Comparison of ENCODE assay signal across 7 cellular contexts in the genomic region with DNA sequence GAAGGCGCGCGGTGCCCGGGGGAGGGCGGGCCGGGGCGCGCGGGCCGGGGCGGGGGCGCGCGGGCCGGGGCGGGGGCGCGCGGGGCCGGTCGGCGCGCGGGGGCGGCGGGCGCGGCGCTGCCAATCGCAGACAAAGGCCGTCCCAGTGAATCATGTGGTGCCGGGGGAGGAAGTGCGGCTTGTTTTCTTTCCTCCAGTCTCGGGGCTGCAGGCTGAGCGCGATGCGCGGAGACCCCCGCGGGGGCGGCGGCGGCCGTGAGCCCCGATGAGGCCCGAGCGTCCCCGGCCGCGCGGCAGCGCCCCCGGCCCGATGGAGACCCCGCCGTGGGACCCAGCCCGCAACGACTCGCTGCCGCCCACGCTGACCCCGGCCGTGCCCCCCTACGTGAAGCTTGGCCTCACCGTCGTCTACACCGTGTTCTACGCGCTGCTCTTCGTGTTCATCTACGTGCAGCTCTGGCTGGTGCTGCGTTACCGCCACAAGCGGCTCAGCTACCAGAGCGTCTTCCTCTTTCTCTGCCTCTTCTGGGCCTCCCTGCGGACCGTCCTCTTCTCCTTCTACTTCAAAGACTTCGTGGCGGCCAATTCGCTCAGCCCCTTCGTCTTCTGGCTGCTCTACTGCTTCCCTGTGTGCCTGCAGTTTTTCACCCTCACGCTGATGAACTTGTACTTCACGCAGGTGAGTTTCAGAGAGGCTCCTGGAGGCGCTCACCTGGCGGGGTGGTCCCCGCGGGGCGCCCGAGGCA. TPM values are rescaled to one million over a fixed set of nuclear protein-coding genes. Genes with fewer than 3 reads are reported as not detected.
A peak's percentile ranks its signal among the peaks of the same experiment; 100 is the strongest.
DNase-seq lines count a peak whose midpoint lies in the region; ATAC-seq and TF ChIP-seq lines count a peak whose summit lies in the region.

A gene with protein sequence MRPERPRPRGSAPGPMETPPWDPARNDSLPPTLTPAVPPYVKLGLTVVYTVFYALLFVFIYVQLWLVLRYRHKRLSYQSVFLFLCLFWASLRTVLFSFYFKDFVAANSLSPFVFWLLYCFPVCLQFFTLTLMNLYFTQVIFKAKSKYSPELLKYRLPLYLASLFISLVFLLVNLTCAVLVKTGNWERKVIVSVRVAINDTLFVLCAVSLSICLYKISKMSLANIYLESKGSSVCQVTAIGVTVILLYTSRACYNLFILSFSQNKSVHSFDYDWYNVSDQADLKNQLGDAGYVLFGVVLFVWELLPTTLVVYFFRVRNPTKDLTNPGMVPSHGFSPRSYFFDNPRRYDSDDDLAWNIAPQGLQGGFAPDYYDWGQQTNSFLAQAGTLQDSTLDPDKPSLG (plus strand): TSS at position 182 of the 746 bp plus-strand sequence. CDS start 84 bp downstream, at position 266.

- H3K4me3 ChIP-seq in HEK293 (ENCODE audit: low read depth, low read length) (peak within 1 kb of the TSS; percentile 79), NB4 (ENCODE audit: low read depth, low read length) (peak within 1 kb of the TSS; percentile 47)

- H3K36me3 ChIP-seq in HEK293 (ENCODE audit: control insufficient read depth in 2 of 2, insufficient read depth in 1 of 2, low read length in 2 of 2) = peaks cover 6 to 9% of the 10 kb centered on the region in 2 experiments; a peak in 2 of 3 replicates

- H3K27ac ChIP-seq in HEK293 (ENCODE audit: extremely low read depth, low read depth, low read length) (peak within 1 kb of the TSS; percentile 55; the same call in 1 of the 2 replicates), cingulate gyrus (ENCODE audit: low read depth, low read length) (peak within 1 kb of the TSS; percentile 39)

- peak; percentile 95 for DNase-seq in GM13977 (ENCODE audit: low spot score)
- peak; percentile 83 for DNase-seq in NB4 (ENCODE audit: low read depth)
- DNase-seq in activated CD4-positive, CD25-positive, alpha-beta regulatory T cell treated with anti-CD3 and anti-CD28 coated beads, Interleukin-2, amount 50 U/mL, for 72 hours = peak; percentile 56
- peak; percentile 57 for DNase-seq in left lobe of liver (ENCODE audit: low spot score)
- peak; percentile 64 for DNase-seq in stimulated activated CD4-positive, alpha-beta T cell treated with anti-CD3 and anti-CD28 coated beads, Interleukin-4, amount 100 ng/mL, for 1 hour

- TF ChIP-seq POLR2A in NB4 (IDR thresholded peaks at IDR 0.05; ENCODE audit: extremely low read depth, insufficient read length) = no peak

- no peak for TF ChIP-seq CTCF in GM13977 (IDR thresholded peaks at IDR 0.05; ENCODE audit: extremely low read depth, insufficient read depth, missing control alignments)
- peak; percentile 12; the same call in 1 of the 2 replicates for TF ChIP-seq CTCF in HEK293 (tag by site-specific recombination; IDR thresholded peaks at IDR 0.05)
- no peak for TF ChIP-seq CTCF in NB4 (IDR thresholded peaks at IDR 0.05; ENCODE audit: low read depth, low read length)

- H3K4me1 ChIP-seq in HEK293 (ENCODE audit: control insufficient read depth, insufficient read depth, low read length) = peaks cover 5% of the 10 kb centered on the region

- no peaks in the 10 kb centered on the region for H3K9me3 ChIP-seq in HEK293 (ENCODE audit: control insufficient read depth, insufficient read depth, low read depth, low read length)

- POLR2A ChIA-PET in HEK293 (lab: Yijun Ruan, JAX) = interaction anchor here (1.1 kb wide), 1 partner anchor 139 kb away, joined by 3 read pairs; the partner anchor contains the start of gene ERO1B

- in situ Hi-C loops in GM13977 (cut with MboI; ENCODE audit: low pct_unique_long_range_greater_than_20kb, low sequenced_read_pairs, unreplicated experiment) = no loop called here

- ATAC-seq in left lobe of liver = peak; percentile 73

- CTCF ChIA-PET in HEK293 (lab: Yijun Ruan, JAX) = interaction anchor here (0.5 kb wide), 1 partner anchor 17 kb away, joined by 3 read pairs; no protein-coding TSS in a partner anchor

TF ChIP-seq in HEK293, 187 proteins besides CTCF, POLR2A, EP300 and RAD21 (continues in another document):
- TF ChIP-seq ZNF521 (tag by site-specific recombination; IDR thresholded peaks at IDR 0.05) (no peak), GLIS1 (tag by site-specific recombination; IDR thresholded peaks at IDR 0.05) (peak; percentile 14; the same call in 1 of the 2 replicates), ZNF274 (IDR thresholded peaks at IDR 0.05; ENCODE audit: low read length) (no peak), ZNF274 (tag by site-specific recombination; IDR thresholded peaks at IDR 0.05; ENCODE audit: borderline replicate concordance) (no peak), ZIC2 (tag by site-specific recombination; IDR thresholded peaks at IDR 0.05) (peak; percentile 51), EGR2 (tag by site-specific recombination; IDR thresholded peaks at IDR 0.05; ENCODE audit: low read depth) (peak; percentile 57; the same call in 1 of the 2 replicates), OSR2 (tag by site-specific recombination; IDR thresholded peaks at IDR 0.05) (no peak), ZNF677 (tag by site-specific recombination; IDR thresholded peaks at IDR 0.05) (peak; percentile 77), YY1 (tag by site-specific recombination; IDR thresholded peaks at IDR 0.05) (0 out of 2 replicates have a peak, but pooled peaks have one; percentile 17), ZNF214 (tag by site-specific recombination; IDR thresholded peaks at IDR 0.05; ENCODE audit: borderline replicate concordance) (no peak), ZNF501 (tag by site-specific recombination; IDR thresholded peaks at IDR 0.05) (peak; percentile 48; the same call in 1 of the 2 replicates)
- TF ChIP-seq, protein P1, sequence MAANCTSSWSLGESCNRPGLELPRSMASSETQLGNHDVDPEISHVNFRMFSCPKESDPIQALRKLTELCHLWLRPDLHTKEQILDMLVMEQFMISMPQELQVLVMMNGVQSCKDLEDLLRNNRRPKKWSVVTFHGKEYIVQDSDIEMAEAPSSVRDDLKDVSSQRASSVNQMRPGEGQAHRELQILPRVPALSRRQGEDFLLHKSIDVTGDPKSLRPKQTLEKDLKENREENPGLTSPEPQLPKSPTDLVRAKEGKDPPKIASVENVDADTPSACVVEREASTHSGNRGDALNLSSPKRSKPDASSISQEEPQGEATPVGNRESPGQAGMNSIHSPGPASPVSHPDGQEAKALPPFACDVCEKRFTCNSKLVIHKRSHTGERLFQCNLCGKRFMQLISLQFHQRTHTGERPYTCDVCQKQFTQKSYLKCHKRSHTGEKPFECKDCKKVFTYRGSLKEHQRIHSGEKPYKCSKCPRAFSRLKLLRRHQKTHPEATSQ (tag by site-specific recombination; IDR thresholded peaks at IDR 0.05) = peak; percentile 40; the same call in 1 of the 2 replicates
- TF ChIP-seq, protein P2, sequence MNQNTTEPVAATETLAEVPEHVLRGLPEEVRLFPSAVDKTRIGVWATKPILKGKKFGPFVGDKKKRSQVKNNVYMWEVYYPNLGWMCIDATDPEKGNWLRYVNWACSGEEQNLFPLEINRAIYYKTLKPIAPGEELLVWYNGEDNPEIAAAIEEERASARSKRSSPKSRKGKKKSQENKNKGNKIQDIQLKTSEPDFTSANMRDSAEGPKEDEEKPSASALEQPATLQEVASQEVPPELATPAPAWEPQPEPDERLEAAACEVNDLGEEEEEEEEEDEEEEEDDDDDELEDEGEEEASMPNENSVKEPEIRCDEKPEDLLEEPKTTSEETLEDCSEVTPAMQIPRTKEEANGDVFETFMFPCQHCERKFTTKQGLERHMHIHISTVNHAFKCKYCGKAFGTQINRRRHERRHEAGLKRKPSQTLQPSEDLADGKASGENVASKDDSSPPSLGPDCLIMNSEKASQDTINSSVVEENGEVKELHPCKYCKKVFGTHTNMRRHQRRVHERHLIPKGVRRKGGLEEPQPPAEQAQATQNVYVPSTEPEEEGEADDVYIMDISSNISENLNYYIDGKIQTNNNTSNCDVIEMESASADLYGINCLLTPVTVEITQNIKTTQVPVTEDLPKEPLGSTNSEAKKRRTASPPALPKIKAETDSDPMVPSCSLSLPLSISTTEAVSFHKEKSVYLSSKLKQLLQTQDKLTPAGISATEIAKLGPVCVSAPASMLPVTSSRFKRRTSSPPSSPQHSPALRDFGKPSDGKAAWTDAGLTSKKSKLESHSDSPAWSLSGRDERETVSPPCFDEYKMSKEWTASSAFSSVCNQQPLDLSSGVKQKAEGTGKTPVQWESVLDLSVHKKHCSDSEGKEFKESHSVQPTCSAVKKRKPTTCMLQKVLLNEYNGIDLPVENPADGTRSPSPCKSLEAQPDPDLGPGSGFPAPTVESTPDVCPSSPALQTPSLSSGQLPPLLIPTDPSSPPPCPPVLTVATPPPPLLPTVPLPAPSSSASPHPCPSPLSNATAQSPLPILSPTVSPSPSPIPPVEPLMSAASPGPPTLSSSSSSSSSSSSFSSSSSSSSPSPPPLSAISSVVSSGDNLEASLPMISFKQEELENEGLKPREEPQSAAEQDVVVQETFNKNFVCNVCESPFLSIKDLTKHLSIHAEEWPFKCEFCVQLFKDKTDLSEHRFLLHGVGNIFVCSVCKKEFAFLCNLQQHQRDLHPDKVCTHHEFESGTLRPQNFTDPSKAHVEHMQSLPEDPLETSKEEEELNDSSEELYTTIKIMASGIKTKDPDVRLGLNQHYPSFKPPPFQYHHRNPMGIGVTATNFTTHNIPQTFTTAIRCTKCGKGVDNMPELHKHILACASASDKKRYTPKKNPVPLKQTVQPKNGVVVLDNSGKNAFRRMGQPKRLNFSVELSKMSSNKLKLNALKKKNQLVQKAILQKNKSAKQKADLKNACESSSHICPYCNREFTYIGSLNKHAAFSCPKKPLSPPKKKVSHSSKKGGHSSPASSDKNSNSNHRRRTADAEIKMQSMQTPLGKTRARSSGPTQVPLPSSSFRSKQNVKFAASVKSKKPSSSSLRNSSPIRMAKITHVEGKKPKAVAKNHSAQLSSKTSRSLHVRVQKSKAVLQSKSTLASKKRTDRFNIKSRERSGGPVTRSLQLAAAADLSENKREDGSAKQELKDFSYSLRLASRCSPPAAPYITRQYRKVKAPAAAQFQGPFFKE (tag by site-specific recombination; IDR thresholded peaks at IDR 0.05; ENCODE audit: borderline replicate concordance) = peak; percentile 42; the same call in 1 of the 2 replicates
- TF ChIP-seq, protein P3, sequence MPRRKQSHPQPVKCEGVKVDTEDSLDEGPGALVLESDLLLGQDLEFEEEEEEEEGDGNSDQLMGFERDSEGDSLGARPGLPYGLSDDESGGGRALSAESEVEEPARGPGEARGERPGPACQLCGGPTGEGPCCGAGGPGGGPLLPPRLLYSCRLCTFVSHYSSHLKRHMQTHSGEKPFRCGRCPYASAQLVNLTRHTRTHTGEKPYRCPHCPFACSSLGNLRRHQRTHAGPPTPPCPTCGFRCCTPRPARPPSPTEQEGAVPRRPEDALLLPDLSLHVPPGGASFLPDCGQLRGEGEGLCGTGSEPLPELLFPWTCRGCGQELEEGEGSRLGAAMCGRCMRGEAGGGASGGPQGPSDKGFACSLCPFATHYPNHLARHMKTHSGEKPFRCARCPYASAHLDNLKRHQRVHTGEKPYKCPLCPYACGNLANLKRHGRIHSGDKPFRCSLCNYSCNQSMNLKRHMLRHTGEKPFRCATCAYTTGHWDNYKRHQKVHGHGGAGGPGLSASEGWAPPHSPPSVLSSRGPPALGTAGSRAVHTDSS (tag by site-specific recombination; IDR thresholded peaks at IDR 0.05) = peak; percentile 65

RNA-seq across cellular contexts. Expression of the gene that starts here (rescaled TPM):
- 4.5 TPM for total RNA-seq in left lobe of liver

Comparison
In these comparisons a context has a peak if more than half of its experiments do, and no peak if none do; other contexts are left out.
1. Peak in every context shown above with its lines: DNase-seq, ATAC-seq, H3K4me3 ChIP-seq and H3K27ac ChIP-seq.